In genomic region chrX:115372026-115372610, GRCh38 we compare ENCODE assay signal across 9 cellular contexts.
DNase-seq lines count a peak whose midpoint lies in the region; ATAC-seq, FAIRE-seq and TF ChIP-seq lines count a peak whose summit lies in the region.
"Had no signal": no experiment of that assay in that cellular context is flagged by ENCODE, and none has a peak within 500 bp of the region (broad histone marks: within the 10 kb centered on the region; RNA-seq: fewer than 3 reads in every experiment).

No MANE protein-coding gene starts in this region.

- H3K4me1 ChIP-seq in right lobe of liver (no peaks in the 10 kb centered on the region), HepG2 (ENCODE audit: insufficient read depth, low read length) (no peaks in the 10 kb centered on the region)

- no peak for TF ChIP-seq POLR2A in right lobe of liver (IDR thresholded peaks at IDR 0.05)
- TF ChIP-seq POLR2A in HepG2 (IDR thresholded peaks at IDR 0.05; ENCODE audit: insufficient read depth in 1 of 2, low read depth in 2 of 2, low read length in 2 of 2), result no peak

- no peak for FAIRE-seq in HepG2 (lab: Jason Lieb, UNC)

- no peak for TF ChIP-seq RAD21 in HepG2 (CRISPR knock-in tag; IDR thresholded peaks at IDR 0.05)

- H3K27ac ChIP-seq in right lobe of liver (no peak overlapping the region), HepG2 (ENCODE audit: extremely low read length, insufficient read depth, low read length) (no peak overlapping the region)

- peak in 3 of 4 donors; percentile 53 to 83 (median 61) for ATAC-seq in right lobe of liver
- ATAC-seq in HepG2, result no peak

- no peak for TF ChIP-seq EP300 in HepG2 (IDR thresholded peaks at IDR 0.05; ENCODE audit: low read depth in 2 of 2, low read length in 2 of 2)
- TF ChIP-seq EP300 in HepG2 (CRISPR knock-in tag; IDR thresholded peaks at IDR 0.05; ENCODE audit: borderline replicate concordance), result no peak

- BruUV-seq in HepG2 (replicated peaks; lab: Mats Ljungman, UMichigan), result no TSS peak

- in situ Hi-C loops in HepG2 (cut with HindIII; ENCODE audit: extremely low pct_ligation_motif_present, low pct_unique_long_range_greater_than_20kb), result no loop called here

- DNase-seq in right lobe of liver (no peak), HepG2 (ENCODE audit: low spot score) (no peak), brain pericyte (ENCODE audit: low read depth, low spot score) (peak; percentile 12), iPS-NIHi7 (ENCODE audit: extremely low spot score) (peak; percentile 67), NCI-H526 treated with DMSO at 0.1 percent for 48 hours (lab: John Stamatoyannopoulos, UW) (no peak), cerebellar cortex (ENCODE audit: low spot score) (no peak)
- DNase-seq in effector CD4-positive, alpha-beta T cell, result no peak
- DNase-seq in activated T-cell treated with anti-CD3 and anti-CD28 coated beads, Interleukin-2, amount 50 U/mL, for 48 hours, result no peak
- DNase-seq: activated CD4-positive, alpha-beta T cell treated with anti-CD3 and anti-CD28 coated beads for 4 hours had no signal

- 30% methylated on average over 4 of the region's 4 CpGs for WGBS in right lobe of liver (ENCODE audit: insufficient coverage, low coverage, low lambda C conversion rate, missing lambda C conversion rate)
- 61% methylated on average over 4 of the region's 4 CpGs for WGBS in HepG2 (ENCODE audit: low lambda C conversion rate)

- no peak overlapping the region for H3K4me3 ChIP-seq in right lobe of liver
- no peak overlapping the region for H3K4me3 ChIP-seq in HepG2 (replicated peaks in 1 of 3; ENCODE audit: insufficient read depth in 1 of 3, low read depth in 2 of 3, low read length in 3 of 3)

- CTCF ChIA-PET in HepG2 (lab: Yijun Ruan, JAX; ENCODE audit: low intra/inter-chr PET ratio, low total read pairs), result no interaction called here

- no peak overlapping the region for H3K9ac ChIP-seq in HepG2 (ENCODE audit: insufficient read depth, low read depth, low read length)

- H3K79me2 ChIP-seq in HepG2 (ENCODE audit: insufficient read depth, low read length), result no peaks in the 10 kb centered on the region

- H3K27me3 ChIP-seq in right lobe of liver (no peaks in the 10 kb centered on the region), HepG2 (ENCODE audit: control insufficient read depth in 1 of 2, insufficient read depth in 2 of 2, low read length in 2 of 2) (no peaks in the 10 kb centered on the region; a peak in 1 of 5 replicates)

- H3K9me3 ChIP-seq in right lobe of liver (no peaks in the 10 kb centered on the region), HepG2 (ENCODE audit: low read length) (no peaks in the 10 kb centered on the region)

- no peak for TF ChIP-seq CTCF in right lobe of liver (IDR thresholded peaks at IDR 0.05)
- TF ChIP-seq CTCF in HepG2 (CRISPR knock-in tag; IDR thresholded peaks at IDR 0.05), result no peak

- no peak overlapping the region for H2AFZ ChIP-seq in HepG2 (ENCODE audit: low read length)

- intact Hi-C loops in right lobe of liver (cut with DNase I) (no loop called here), HepG2 (cut with micrococcal nuclease; ENCODE audit: unreplicated experiment) (no loop called here)

- H3K4me2 ChIP-seq in HepG2 (ENCODE audit: low read depth, low read length), result no peak overlapping the region

- no peaks in the 10 kb centered on the region for H4K20me1 ChIP-seq in HepG2 (ENCODE audit: insufficient read depth, low read length)

- POLR2A ChIA-PET in HepG2 (lab: Yijun Ruan, JAX), result no interaction called here

- H3K36me3 ChIP-seq in right lobe of liver, result no peaks in the 10 kb centered on the region
- H3K36me3 ChIP-seq in HepG2 (replicated peaks in 1 of 2; ENCODE audit: control insufficient read depth in 1 of 2, insufficient read depth in 2 of 2, low read length in 2 of 2), result no peaks in the 10 kb centered on the region

TF ChIP-seq in HepG2, 621 proteins besides CTCF, POLR2A, EP300 and RAD21:
- no peak for TF ChIP-seq HOXA7 (CRISPR knock-in tag; IDR thresholded peaks at IDR 0.05)
- TF ChIP-seq DDIT3 (CRISPR knock-in tag; IDR thresholded peaks at IDR 0.05), result no peak
- TF ChIP-seq ZNF569 (CRISPR knock-in tag; IDR thresholded peaks at IDR 0.05; ENCODE audit: borderline replicate concordance), result no peak
- TF ChIP-seq ZNF143 (CRISPR knock-in tag; IDR thresholded peaks at IDR 0.05), result no peak
- no peak for TF ChIP-seq KLF6 (CRISPR knock-in tag; IDR thresholded peaks at IDR 0.05)
- no peak for TF ChIP-seq TGIF2 (CRISPR knock-in tag; IDR thresholded peaks at IDR 0.05)
- TF ChIP-seq, protein P1, sequence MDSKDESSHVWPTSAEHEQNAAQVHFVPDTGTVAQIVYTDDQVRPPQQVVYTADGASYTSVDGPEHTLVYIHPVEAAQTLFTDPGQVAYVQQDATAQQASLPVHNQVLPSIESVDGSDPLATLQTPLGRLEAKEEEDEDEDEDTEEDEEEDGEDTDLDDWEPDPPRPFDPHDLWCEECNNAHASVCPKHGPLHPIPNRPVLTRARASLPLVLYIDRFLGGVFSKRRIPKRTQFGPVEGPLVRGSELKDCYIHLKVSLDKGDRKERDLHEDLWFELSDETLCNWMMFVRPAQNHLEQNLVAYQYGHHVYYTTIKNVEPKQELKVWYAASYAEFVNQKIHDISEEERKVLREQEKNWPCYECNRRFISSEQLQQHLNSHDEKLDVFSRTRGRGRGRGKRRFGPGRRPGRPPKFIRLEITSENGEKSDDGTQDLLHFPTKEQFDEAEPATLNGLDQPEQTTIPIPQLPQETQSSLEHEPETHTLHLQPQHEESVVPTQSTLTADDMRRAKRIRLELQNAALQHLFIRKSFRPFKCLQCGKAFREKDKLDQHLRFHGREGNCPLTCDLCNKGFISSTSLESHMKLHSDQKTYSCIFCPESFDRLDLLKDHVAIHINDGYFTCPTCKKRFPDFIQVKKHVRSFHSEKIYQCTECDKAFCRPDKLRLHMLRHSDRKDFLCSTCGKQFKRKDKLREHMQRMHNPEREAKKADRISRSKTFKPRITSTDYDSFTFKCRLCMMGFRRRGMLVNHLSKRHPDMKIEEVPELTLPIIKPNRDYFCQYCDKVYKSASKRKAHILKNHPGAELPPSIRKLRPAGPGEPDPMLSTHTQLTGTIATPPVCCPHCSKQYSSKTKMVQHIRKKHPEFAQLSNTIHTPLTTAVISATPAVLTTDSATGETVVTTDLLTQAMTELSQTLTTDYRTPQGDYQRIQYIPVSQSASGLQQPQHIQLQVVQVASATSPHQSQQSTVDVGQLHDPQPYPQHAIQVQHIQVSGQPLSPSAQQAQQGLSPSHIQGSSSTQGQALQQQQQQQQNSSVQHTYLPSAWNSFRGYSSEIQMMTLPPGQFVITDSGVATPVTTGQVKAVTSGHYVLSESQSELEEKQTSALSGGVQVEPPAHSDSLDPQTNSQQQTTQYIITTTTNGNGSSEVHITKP (CRISPR knock-in tag; IDR thresholded peaks at IDR 0.05; ENCODE audit: low read depth), result no peak
- no peak for TF ChIP-seq TCF7L2 (IDR thresholded peaks at IDR 0.05; ENCODE audit: low read depth, low read length)
- TF ChIP-seq ZNF12 (CRISPR knock-in tag; IDR thresholded peaks at IDR 0.05), result no peak
- no peak for TF ChIP-seq ZNF781 (CRISPR knock-in tag; IDR thresholded peaks at IDR 0.05; ENCODE audit: borderline replicate concordance, not compliant biosample characterization)
TF ChIP-seq in HepG2: peak in this region for 0.

Comparison
In these comparisons a context has a peak if more than half of its experiments do, and no peak if none do; other contexts are left out.
1. DNase-seq: peak in brain pericyte (single experiment) and iPS-NIHi7 (single experiment); none in right lobe of liver (0 of 3), HepG2 (single experiment), NCI-H526 treated with DMSO at 0.1 percent for 48 hours (single experiment), cerebellar cortex (single experiment), effector CD4-positive, alpha-beta T cell (single experiment) and activated T-cell treated with anti-CD3 and anti-CD28 coated beads, Interleukin-2, amount 50 U/mL, for 48 hours (0 of 2).